Comparison of ENCODE assay signal across 18 cellular contexts in genomic region chr9:68426755-68427154, GRCh38.
"Had no signal": no experiment of that assay in that cellular context is flagged by ENCODE, and none has a peak within 500 bp of the region (broad histone marks: within the 10 kb centered on the region; RNA-seq: fewer than 3 reads in every experiment).

No MANE protein-coding gene starts in this region.

- H3K4me1 ChIP-seq: pancreas, upper lobe of left lung had no signal

- H3K27me3 ChIP-seq: pancreas, upper lobe of left lung had no signal

- H3K4me3 ChIP-seq: dorsolateral prefrontal cortex, pancreas, upper lobe of left lung had no signal

- H3K27ac ChIP-seq: pancreas, upper lobe of left lung had no signal

- H3K9me3 ChIP-seq: pancreas, upper lobe of left lung had no signal

- H3K36me3 ChIP-seq: pancreas, upper lobe of left lung had no signal

- DNase-seq: activated CD4-positive, alpha-beta T cell treated with anti-CD3 and anti-CD28 coated beads, Interleukin-2, amount 50 U/mL, for 4 hours; activated CD4-positive, CD25-positive, alpha-beta regulatory T cell treated with anti-CD3 and anti-CD28 coated beads, Interleukin-2, amount 50 U/mL, for 72 hours; activated naive CD4-positive, alpha-beta T cell treated with Interleukin-2 at 50 U/mL for 16 hours; dorsolateral prefrontal cortex; endodermal cell; hypothalamus; kidney; mesendoderm; pancreas; stimulated activated CD4-positive, alpha-beta T cell treated with anti-CD3 and anti-CD28 coated beads, Interleukin-4, amount 100 ng/mL, for 1 hour; stimulated activated naive B cell treated with anti-CD40 and anti-IgM and Interleukin-4, amounts not matched to agents 10 μg/mL and 1 μg/mL and 100 μg/mL, for 72 hours; T-helper 1 cell; T1000; upper lobe of left lung had no signal

- ATAC-seq: activated T-helper 17 cell treated with anti-CD3 and anti-CD28 coated beads, Interleukin-2, amount 50 U/mL, for 72 hours; pancreas; SK-N-SH treated with all-trans-retinoic acid at 6 μM for 48 hours; stimulated activated naive B cell treated with anti-CD40 and anti-IgM and Interleukin-4, amounts not matched to agents 10 μg/mL and 1 μg/mL and 100 μg/mL, for 72 hours had no signal

- FAIRE-seq: astrocyte, bronchial epithelial cell, kidney, pancreas had no signal
